In the genomic region with DNA sequence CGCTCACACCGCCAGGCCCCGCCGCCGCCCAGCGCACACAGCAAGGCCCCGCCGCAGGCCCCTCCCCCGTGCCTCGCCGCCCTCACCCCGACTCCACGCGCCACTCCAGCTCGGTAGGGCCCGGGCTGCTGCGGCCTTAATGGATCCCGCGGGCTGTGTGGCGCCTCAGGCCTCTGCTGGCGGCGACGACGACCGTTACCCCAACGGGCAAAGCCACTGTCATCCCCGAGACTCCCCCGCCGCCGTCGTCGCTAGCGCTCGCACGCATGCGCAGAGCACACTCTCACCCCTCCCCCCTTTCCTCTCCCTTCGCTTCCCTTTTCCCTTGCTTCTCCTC, we compare ENCODE assay signal across 1 cellular context.
TF ChIP-seq lines count a peak whose summit lies in the region.

A gene with protein sequence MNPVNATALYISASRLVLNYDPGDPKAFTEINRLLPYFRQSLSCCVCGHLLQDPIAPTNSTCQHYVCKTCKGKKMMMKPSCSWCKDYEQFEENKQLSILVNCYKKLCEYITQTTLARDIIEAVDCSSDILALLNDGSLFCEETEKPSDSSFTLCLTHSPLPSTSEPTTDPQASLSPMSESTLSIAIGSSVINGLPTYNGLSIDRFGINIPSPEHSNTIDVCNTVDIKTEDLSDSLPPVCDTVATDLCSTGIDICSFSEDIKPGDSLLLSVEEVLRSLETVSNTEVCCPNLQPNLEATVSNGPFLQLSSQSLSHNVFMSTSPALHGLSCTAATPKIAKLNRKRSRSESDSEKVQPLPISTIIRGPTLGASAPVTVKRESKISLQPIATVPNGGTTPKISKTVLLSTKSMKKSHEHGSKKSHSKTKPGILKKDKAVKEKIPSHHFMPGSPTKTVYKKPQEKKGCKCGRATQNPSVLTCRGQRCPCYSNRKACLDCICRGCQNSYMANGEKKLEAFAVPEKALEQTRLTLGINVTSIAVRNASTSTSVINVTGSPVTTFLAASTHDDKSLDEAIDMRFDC (minus strand): TSS at position 272 of the 337 bp plus-strand sequence. CDS start 1,222 bp downstream, outside the sequence.

TF ChIP-seq in HepG2, 621 proteins besides CTCF, POLR2A, EP300 and RAD21 (continues in another document):
- TF ChIP-seq, protein P1, sequence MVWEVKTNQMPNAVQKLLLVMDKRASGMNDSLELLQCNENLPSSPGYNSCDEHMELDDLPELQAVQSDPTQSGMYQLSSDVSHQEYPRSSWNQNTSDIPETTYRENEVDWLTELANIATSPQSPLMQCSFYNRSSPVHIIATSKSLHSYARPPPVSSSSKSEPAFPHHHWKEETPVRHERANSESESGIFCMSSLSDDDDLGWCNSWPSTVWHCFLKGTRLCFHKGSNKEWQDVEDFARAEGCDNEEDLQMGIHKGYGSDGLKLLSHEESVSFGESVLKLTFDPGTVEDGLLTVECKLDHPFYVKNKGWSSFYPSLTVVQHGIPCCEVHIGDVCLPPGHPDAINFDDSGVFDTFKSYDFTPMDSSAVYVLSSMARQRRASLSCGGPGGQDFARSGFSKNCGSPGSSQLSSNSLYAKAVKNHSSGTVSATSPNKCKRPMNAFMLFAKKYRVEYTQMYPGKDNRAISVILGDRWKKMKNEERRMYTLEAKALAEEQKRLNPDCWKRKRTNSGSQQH (CRISPR knock-in tag; IDR thresholded peaks at IDR 0.05; ENCODE audit: low read depth): peak; percentile 39; the same call in 1 of the 2 replicates
- peak; percentile 35 for TF ChIP-seq ZBTB7A (CRISPR knock-in tag; IDR thresholded peaks at IDR 0.05)
- TF ChIP-seq TARDBP (CRISPR knock-in tag; IDR thresholded peaks at IDR 0.05): no peak
- TF ChIP-seq ZNF441 (CRISPR knock-in tag; IDR thresholded peaks at IDR 0.05; ENCODE audit: borderline replicate concordance): 0 out of 2 replicates have a peak, but pooled peaks have one; percentile 17
- no peak for TF ChIP-seq NR2F6 (IDR thresholded peaks at IDR 0.05)
- 0 out of 2 replicates have a peak, but pooled peaks have one; percentile 3 for TF ChIP-seq NR2F6 (CRISPR knock-in tag; IDR thresholded peaks at IDR 0.05)
- TF ChIP-seq SIN3A (IDR thresholded peaks at IDR 0.05; ENCODE audit: borderline replicate concordance, low read depth, low read length): 0 out of 2 replicates have a peak, but pooled peaks have one; percentile 44
- no peak for TF ChIP-seq ZNF713 (CRISPR knock-in tag; IDR thresholded peaks at IDR 0.05)
- no peak for TF ChIP-seq HNRNPH1 (optimal IDR thresholded peaks at IDR 0.05; ENCODE audit: low read depth, low read length)
- TF ChIP-seq KLF15 (CRISPR knock-in tag; IDR thresholded peaks at IDR 0.05; ENCODE audit: borderline replicate concordance): peak; percentile 59; the same call in 1 of the 2 replicates
- TF ChIP-seq, protein P2, sequence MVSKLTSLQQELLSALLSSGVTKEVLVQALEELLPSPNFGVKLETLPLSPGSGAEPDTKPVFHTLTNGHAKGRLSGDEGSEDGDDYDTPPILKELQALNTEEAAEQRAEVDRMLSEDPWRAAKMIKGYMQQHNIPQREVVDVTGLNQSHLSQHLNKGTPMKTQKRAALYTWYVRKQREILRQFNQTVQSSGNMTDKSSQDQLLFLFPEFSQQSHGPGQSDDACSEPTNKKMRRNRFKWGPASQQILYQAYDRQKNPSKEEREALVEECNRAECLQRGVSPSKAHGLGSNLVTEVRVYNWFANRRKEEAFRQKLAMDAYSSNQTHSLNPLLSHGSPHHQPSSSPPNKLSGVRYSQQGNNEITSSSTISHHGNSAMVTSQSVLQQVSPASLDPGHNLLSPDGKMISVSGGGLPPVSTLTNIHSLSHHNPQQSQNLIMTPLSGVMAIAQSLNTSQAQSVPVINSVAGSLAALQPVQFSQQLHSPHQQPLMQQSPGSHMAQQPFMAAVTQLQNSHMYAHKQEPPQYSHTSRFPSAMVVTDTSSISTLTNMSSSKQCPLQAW (CRISPR knock-in tag; IDR thresholded peaks at IDR 0.05): no peak
- 0 out of 2 replicates have a peak, but pooled peaks have one; percentile 45 for TF ChIP-seq ZNF34 (CRISPR knock-in tag; IDR thresholded peaks at IDR 0.05; ENCODE audit: borderline replicate concordance)
- TF ChIP-seq MED13 (CRISPR knock-in tag; IDR thresholded peaks at IDR 0.05): no peak; the same call in 1 of the 2 replicates
- TF ChIP-seq NFIC (IDR thresholded peaks at IDR 0.05; ENCODE audit: low read length): no peak
- 0 out of 2 replicates have a peak, but pooled peaks have one; percentile 1 for TF ChIP-seq ZSCAN20 (CRISPR knock-in tag; IDR thresholded peaks at IDR 0.05; ENCODE audit: borderline replicate concordance)
- TF ChIP-seq, protein P3, sequence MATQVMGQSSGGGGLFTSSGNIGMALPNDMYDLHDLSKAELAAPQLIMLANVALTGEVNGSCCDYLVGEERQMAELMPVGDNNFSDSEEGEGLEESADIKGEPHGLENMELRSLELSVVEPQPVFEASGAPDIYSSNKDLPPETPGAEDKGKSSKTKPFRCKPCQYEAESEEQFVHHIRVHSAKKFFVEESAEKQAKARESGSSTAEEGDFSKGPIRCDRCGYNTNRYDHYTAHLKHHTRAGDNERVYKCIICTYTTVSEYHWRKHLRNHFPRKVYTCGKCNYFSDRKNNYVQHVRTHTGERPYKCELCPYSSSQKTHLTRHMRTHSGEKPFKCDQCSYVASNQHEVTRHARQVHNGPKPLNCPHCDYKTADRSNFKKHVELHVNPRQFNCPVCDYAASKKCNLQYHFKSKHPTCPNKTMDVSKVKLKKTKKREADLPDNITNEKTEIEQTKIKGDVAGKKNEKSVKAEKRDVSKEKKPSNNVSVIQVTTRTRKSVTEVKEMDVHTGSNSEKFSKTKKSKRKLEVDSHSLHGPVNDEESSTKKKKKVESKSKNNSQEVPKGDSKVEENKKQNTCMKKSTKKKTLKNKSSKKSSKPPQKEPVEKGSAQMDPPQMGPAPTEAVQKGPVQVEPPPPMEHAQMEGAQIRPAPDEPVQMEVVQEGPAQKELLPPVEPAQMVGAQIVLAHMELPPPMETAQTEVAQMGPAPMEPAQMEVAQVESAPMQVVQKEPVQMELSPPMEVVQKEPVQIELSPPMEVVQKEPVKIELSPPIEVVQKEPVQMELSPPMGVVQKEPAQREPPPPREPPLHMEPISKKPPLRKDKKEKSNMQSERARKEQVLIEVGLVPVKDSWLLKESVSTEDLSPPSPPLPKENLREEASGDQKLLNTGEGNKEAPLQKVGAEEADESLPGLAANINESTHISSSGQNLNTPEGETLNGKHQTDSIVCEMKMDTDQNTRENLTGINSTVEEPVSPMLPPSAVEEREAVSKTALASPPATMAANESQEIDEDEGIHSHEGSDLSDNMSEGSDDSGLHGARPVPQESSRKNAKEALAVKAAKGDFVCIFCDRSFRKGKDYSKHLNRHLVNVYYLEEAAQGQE (IDR thresholded peaks at IDR 0.05; ENCODE audit: borderline replicate concordance in 1 of 2, low read depth in 1 of 2, low read length in 2 of 2): peak in 1 of 2 experiments; percentile 47; a peak in 1 of 4 replicates
- TF ChIP-seq, protein P4, sequence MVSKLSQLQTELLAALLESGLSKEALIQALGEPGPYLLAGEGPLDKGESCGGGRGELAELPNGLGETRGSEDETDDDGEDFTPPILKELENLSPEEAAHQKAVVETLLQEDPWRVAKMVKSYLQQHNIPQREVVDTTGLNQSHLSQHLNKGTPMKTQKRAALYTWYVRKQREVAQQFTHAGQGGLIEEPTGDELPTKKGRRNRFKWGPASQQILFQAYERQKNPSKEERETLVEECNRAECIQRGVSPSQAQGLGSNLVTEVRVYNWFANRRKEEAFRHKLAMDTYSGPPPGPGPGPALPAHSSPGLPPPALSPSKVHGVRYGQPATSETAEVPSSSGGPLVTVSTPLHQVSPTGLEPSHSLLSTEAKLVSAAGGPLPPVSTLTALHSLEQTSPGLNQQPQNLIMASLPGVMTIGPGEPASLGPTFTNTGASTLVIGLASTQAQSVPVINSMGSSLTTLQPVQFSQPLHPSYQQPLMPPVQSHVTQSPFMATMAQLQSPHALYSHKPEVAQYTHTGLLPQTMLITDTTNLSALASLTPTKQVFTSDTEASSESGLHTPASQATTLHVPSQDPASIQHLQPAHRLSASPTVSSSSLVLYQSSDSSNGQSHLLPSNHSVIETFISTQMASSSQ (IDR thresholded peaks at IDR 0.05; ENCODE audit: low read depth): no peak
- TF ChIP-seq, protein P4 (CRISPR knock-in tag; IDR thresholded peaks at IDR 0.05; ENCODE audit: borderline replicate concordance): no peak
- TF ChIP-seq, protein P5, sequence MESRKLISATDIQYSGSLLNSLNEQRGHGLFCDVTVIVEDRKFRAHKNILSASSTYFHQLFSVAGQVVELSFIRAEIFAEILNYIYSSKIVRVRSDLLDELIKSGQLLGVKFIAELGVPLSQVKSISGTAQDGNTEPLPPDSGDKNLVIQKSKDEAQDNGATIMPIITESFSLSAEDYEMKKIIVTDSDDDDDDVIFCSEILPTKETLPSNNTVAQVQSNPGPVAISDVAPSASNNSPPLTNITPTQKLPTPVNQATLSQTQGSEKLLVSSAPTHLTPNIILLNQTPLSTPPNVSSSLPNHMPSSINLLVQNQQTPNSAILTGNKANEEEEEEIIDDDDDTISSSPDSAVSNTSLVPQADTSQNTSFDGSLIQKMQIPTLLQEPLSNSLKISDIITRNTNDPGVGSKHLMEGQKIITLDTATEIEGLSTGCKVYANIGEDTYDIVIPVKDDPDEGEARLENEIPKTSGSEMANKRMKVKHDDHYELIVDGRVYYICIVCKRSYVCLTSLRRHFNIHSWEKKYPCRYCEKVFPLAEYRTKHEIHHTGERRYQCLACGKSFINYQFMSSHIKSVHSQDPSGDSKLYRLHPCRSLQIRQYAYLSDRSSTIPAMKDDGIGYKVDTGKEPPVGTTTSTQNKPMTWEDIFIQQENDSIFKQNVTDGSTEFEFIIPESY (CRISPR knock-in tag; IDR thresholded peaks at IDR 0.05): no peak
- 0 out of 2 replicates have a peak, but pooled peaks have one; percentile 25 for TF ChIP-seq PCBP1 (IDR thresholded peaks at IDR 0.05; ENCODE audit: borderline replicate concordance, low read depth, low read length)
- no peak for TF ChIP-seq HHEX (CRISPR knock-in tag; IDR thresholded peaks at IDR 0.05)
- TF ChIP-seq MYNN (CRISPR knock-in tag; IDR thresholded peaks at IDR 0.05; ENCODE audit: low read depth): 0 out of 2 replicates have a peak, but pooled peaks have one; percentile 21
- TF ChIP-seq IKZF4 (CRISPR knock-in tag; IDR thresholded peaks at IDR 0.05; ENCODE audit: borderline replicate concordance, low read depth, not compliant biosample characterization): peak; percentile 3
- TF ChIP-seq ZNF235 (CRISPR knock-in tag; IDR thresholded peaks at IDR 0.05; ENCODE audit: borderline replicate concordance): no peak
- TF ChIP-seq ZFAT (CRISPR knock-in tag; conservative IDR thresholded peaks at IDR 0.05): 0 out of 2 replicates have a peak, but pooled peaks have one; percentile 8
- peak; percentile 4 for TF ChIP-seq CCAR2 (optimal IDR thresholded peaks at IDR 0.05; ENCODE audit: low read depth, low read length)
- TF ChIP-seq HNRNPK (IDR thresholded peaks at IDR 0.05; ENCODE audit: low read depth, low read length, poor library complexity, severe bottlenecking): peak; percentile 93
- no peak for TF ChIP-seq ZNF225 (CRISPR knock-in tag; IDR thresholded peaks at IDR 0.05)
- peak; percentile 76 for TF ChIP-seq ZNF777 (CRISPR knock-in tag; IDR thresholded peaks at IDR 0.05)
- peak; percentile 77 for TF ChIP-seq TAF15 (IDR thresholded peaks at IDR 0.05; ENCODE audit: low read depth, low read length, poor library complexity, severe bottlenecking)
- TF ChIP-seq, protein P6, sequence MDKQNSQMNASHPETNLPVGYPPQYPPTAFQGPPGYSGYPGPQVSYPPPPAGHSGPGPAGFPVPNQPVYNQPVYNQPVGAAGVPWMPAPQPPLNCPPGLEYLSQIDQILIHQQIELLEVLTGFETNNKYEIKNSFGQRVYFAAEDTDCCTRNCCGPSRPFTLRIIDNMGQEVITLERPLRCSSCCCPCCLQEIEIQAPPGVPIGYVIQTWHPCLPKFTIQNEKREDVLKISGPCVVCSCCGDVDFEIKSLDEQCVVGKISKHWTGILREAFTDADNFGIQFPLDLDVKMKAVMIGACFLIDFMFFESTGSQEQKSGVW (CRISPR knock-in tag; IDR thresholded peaks at IDR 0.05; ENCODE audit: borderline replicate concordance): 0 out of 2 replicates have a peak, but pooled peaks have one; percentile 21
- 0 out of 2 replicates have a peak, but pooled peaks have one; percentile 11 for TF ChIP-seq ZNF614 (CRISPR knock-in tag; IDR thresholded peaks at IDR 0.05; ENCODE audit: borderline replicate concordance)
- TF ChIP-seq ZNF839 (CRISPR knock-in tag; IDR thresholded peaks at IDR 0.05; ENCODE audit: borderline replicate concordance): no peak
- no peak for TF ChIP-seq PHF21A (CRISPR knock-in tag; IDR thresholded peaks at IDR 0.05)
- no peak for TF ChIP-seq ZNF136 (CRISPR knock-in tag; IDR thresholded peaks at IDR 0.05; ENCODE audit: low read depth)
- TF ChIP-seq ZNF83 (CRISPR knock-in tag; IDR thresholded peaks at IDR 0.05; ENCODE audit: borderline replicate concordance): no peak
- TF ChIP-seq ZNF101 (CRISPR knock-in tag; IDR thresholded peaks at IDR 0.05; ENCODE audit: borderline replicate concordance, low read depth): no peak
- TF ChIP-seq ZNF790 (CRISPR knock-in tag; IDR thresholded peaks at IDR 0.05; ENCODE audit: borderline replicate concordance): 0 out of 2 replicates have a peak, but pooled peaks have one; percentile 15
- no peak for TF ChIP-seq ZNF354B (CRISPR knock-in tag; IDR thresholded peaks at IDR 0.05)
- TF ChIP-seq ZNF773 (CRISPR knock-in tag; IDR thresholded peaks at IDR 0.05; ENCODE audit: borderline replicate concordance): peak; percentile 80; the same call in 1 of the 2 replicates
- no peak for TF ChIP-seq CREM (IDR thresholded peaks at IDR 0.05)
- no peak for TF ChIP-seq CREM (CRISPR knock-in tag; IDR thresholded peaks at IDR 0.05)
- TF ChIP-seq ZNF331 (CRISPR knock-in tag; IDR thresholded peaks at IDR 0.05): no peak
- TF ChIP-seq, protein P7, sequence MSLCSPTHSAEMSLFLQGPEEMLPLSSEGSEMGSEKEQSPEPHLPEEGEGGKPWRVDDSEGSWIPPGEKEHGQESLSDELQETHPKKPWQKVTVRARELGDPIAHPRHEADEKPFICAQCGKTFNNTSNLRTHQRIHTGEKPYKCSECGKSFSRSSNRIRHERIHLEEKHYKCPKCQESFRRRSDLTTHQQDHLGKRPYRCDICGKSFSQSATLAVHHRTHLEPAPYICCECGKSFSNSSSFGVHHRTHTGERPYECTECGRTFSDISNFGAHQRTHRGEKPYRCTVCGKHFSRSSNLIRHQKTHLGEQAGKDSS (CRISPR knock-in tag; IDR thresholded peaks at IDR 0.05; ENCODE audit: borderline replicate concordance, low read depth): no peak
- 0 out of 2 replicates have a peak, but pooled peaks have one; percentile 19 for TF ChIP-seq ZNF543 (CRISPR knock-in tag; IDR thresholded peaks at IDR 0.05)
- TF ChIP-seq, protein P8, sequence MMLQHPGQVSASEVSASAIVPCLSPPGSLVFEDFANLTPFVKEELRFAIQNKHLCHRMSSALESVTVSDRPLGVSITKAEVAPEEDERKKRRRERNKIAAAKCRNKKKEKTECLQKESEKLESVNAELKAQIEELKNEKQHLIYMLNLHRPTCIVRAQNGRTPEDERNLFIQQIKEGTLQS (CRISPR knock-in tag; IDR thresholded peaks at IDR 0.05): peak; percentile 31; the same call in 1 of the 2 replicates
